ENCODE assay signal across 18 cellular contexts in genomic region chr19:34409189-34410164, GRCh38. TPM values are rescaled to one million over a fixed set of nuclear protein-coding genes. Genes with fewer than 3 reads are reported as not detected.
DNase-seq lines count a peak whose midpoint lies in the region; ATAC-seq, FAIRE-seq and TF ChIP-seq lines count a peak whose summit lies in the region.
"Had no signal": no experiment of that assay in that cellular context is flagged by ENCODE, and none has a peak within 500 bp of the region (broad histone marks: within the 10 kb centered on the region; RNA-seq: fewer than 3 reads in every experiment).

No MANE protein-coding gene starts in this region.

- FAIRE-seq in urothelium cell line (lab: Jason Lieb, UNC) = no peak
- FAIRE-seq: pancreas had no signal

- H3K4me1 ChIP-seq in OCI-LY7 (ENCODE audit: insufficient read depth, low read length, poor library complexity, severe bottlenecking) = peaks cover 40% of the 10 kb centered on the region
- no peaks in the 10 kb centered on the region for H3K4me1 ChIP-seq in foreskin keratinocyte

- no peak overlapping the region for H3K4me3 ChIP-seq in OCI-LY7 (ENCODE audit: low read depth, low read length, poor library complexity, severe bottlenecking)
- H3K4me3 ChIP-seq: BLaER1, esophagus muscularis mucosa, pancreas had no signal

- no peaks in the 10 kb centered on the region for H3K27me3 ChIP-seq in foreskin keratinocyte
- H3K27me3 ChIP-seq: BLaER1, esophagus muscularis mucosa, pancreas had no signal

- POLR2A ChIA-PET in OCI-LY7 (lab: Charles Lee) = no interaction called here

- no peak overlapping the region for H2AFZ ChIP-seq in OCI-LY7 (ENCODE audit: low read length)

- no peaks in the 10 kb centered on the region for H4K20me1 ChIP-seq in OCI-LY7 (ENCODE audit: insufficient read depth, low read length)

- H3K9me3 ChIP-seq in OCI-LY7 (ENCODE audit: low read length) = no peaks in the 10 kb centered on the region
- H3K9me3 ChIP-seq: BLaER1, esophagus muscularis mucosa, pancreas had no signal

- DNase-seq in OCI-LY7 (ENCODE audit: low spot score) (no peak), posterior vena cava (ENCODE audit: low spot score) (peak; percentile 45), foreskin keratinocyte (no peak), urothelium cell line (ENCODE audit: low spot score) (no peak), epidermal melanocyte (ENCODE audit: insufficient read length, low spot score) (no peak)
- DNase-seq: activated CD4-positive, alpha-beta T cell treated with anti-CD3 and anti-CD28 coated beads, Interleukin-2, amount 50 U/mL, for 4 hours; glutamatergic neuron; IMR-90; NCI-H1105 treated with DMSO at 0.1 percent for 48 hours; NCI-H526 treated with DMSO at 0.1 percent for 48 hours; pancreas; stimulated activated CD4-positive, alpha-beta T cell treated with anti-CD3 and anti-CD28 coated beads, Interleukin-4, amount 100 ng/mL, for 24 hours had no signal

- H3K27ac ChIP-seq in OCI-LY7 (ENCODE audit: low read depth, low read length, poor library complexity, severe bottlenecking) (peak overlapping the region; percentile 68), foreskin keratinocyte (no peak overlapping the region)
- H3K27ac ChIP-seq: BLaER1, esophagus muscularis mucosa, pancreas had no signal

- H3K36me3 ChIP-seq in OCI-LY7 (ENCODE audit: insufficient read depth, low read length) = peaks cover 62% of the 10 kb centered on the region

- ATAC-seq in GM18498 (IDR thresholded peaks at IDR 0.05; ENCODE audit: unreplicated experiment) (peak; percentile 62), GM21529 (IDR thresholded peaks at IDR 0.05; ENCODE audit: unreplicated experiment) (peak; percentile 68), foreskin keratinocyte (no peak)
- ATAC-seq: Panc1, pancreas, SK-N-SH treated with all-trans-retinoic acid at 6 μM for 48 hours had no signal

- CTCF ChIA-PET in OCI-LY7 (lab: Charles Lee; ENCODE audit: unreplicated experiment) = no interaction called here

- no peaks in the 10 kb centered on the region for H3K9me2 ChIP-seq in OCI-LY7 (ENCODE audit: insufficient read depth, low read length)

- TF ChIP-seq CTCF in OCI-LY7 (conservative IDR thresholded peaks at IDR 0.05; ENCODE audit: low read length) = no peak
- no peak for TF ChIP-seq CTCF in foreskin keratinocyte (conservative IDR thresholded peaks at IDR 0.05)

- no TSS peak for BruUV-seq in OCI-LY7 (replicated peaks; lab: Mats Ljungman, UMichigan)

- H3K4me2 ChIP-seq in OCI-LY7 (ENCODE audit: low read length) = peak overlapping the region; percentile 42
- H3K4me2 ChIP-seq: BLaER1 had no signal

- intact Hi-C loops in OCI-LY7 (cut with micrococcal nuclease; ENCODE audit: unreplicated experiment) = no loop called here
- intact Hi-C loops in posterior vena cava (cut with DNase I) = no loop called here

- H3K79me2 ChIP-seq in OCI-LY7 (ENCODE audit: insufficient read depth, low read depth, low read length) = peaks cover 44% of the 10 kb centered on the region

RNA-seq across cellular contexts. Expression of gene PDCD2L, which starts 5.3 kb away (rescaled TPM):
- total RNA-seq in OCI-LY7 (2014; rRNA removed; shearing (Covaris generic)) = 22.4 and 30.0 TPM in 2 replicates
- total RNA-seq in OCI-LY7 (2022) (22.6 and 27.5 TPM in 2 replicates), posterior vena cava (1 to 10 TPM; 4.6 to 6.5 TPM), foreskin keratinocyte (21.2 and 23.8 TPM in 2 replicates)
- 21.0 and 24.7 TPM in 2 replicates for polyA plus RNA-seq in foreskin keratinocyte

RNA-seq across cellular contexts. Expression of gene UBA2, which starts 18.7 kb away (rescaled TPM):
- total RNA-seq in OCI-LY7 (2014; rRNA removed; shearing (Covaris generic)) = 308 and 460 TPM in 2 replicates
- 209 and 233 TPM in 2 replicates for total RNA-seq in OCI-LY7 (2022)
- total RNA-seq in posterior vena cava = 10 to 100 TPM; 70.8 to 81.8 TPM
- 103 and 118 TPM in 2 replicates for total RNA-seq in foreskin keratinocyte
- 41.0 and 60.1 TPM in 2 replicates for polyA plus RNA-seq in foreskin keratinocyte

RNA-seq across cellular contexts. Expression of gene GPI, which starts 44.5 kb away (rescaled TPM):
- total RNA-seq in OCI-LY7 (2014; rRNA removed; shearing (Covaris generic)) = 104 and 111 TPM in 2 replicates
- total RNA-seq in OCI-LY7 (2022) (207 and 218 TPM in 2 replicates), posterior vena cava (100 to 1,000 TPM; 176 to 206 TPM), foreskin keratinocyte (192 and 196 TPM in 2 replicates)
- 156 and 169 TPM in 2 replicates for polyA plus RNA-seq in foreskin keratinocyte
